Comparison of ENCODE assay signal across 8 cellular contexts in genomic region chr2:88627055-88627855, GRCh38. TPM values are rescaled to one million over a fixed set of nuclear protein-coding genes. Genes with fewer than 3 reads are reported as not detected.
DNase-seq lines count a peak whose midpoint lies in the region; ATAC-seq and TF ChIP-seq lines count a peak whose summit lies in the region.

TSS of gene EIF2AK3 (minus strand) at chr2:88627464. CDS start at chr2:88627274, 190 bp downstream.

- peak within 1 kb of the TSS; percentile 99 for H3K4me3 ChIP-seq in choroid plexus epithelial cell (ENCODE audit: low read depth, low read length)
- H3K4me3 ChIP-seq in kidney epithelial cell (ENCODE audit: low read depth, low read length): peak within 1 kb of the TSS; percentile 96

- H3K9me3 Mint-ChIP-seq in activated CD4-positive, alpha-beta T cell treated with anti-CD3 and anti-CD28 coated beads for 36 hours (ENCODE audit: low read depth): no peaks in the 10 kb centered on the region

- CTCF ChIA-PET in activated CD4-positive, alpha-beta T cell treated with anti-CD3 and anti-CD28 coated beads for 36 hours (lab: Charles Lee): interaction anchor here (0.8 to 2.1 kb wide), 5 partner anchors 18 to 65 kb away, joined by 3 to 6 read pairs (median 4); no protein-coding TSS in a partner anchor

- peaks cover 23% of the 10 kb centered on the region for H3K4me1 Mint-ChIP-seq in activated CD4-positive, alpha-beta T cell treated with anti-CD3 and anti-CD28 coated beads for 36 hours

- H3K36me3 Mint-ChIP-seq in activated CD4-positive, alpha-beta T cell treated with anti-CD3 and anti-CD28 coated beads for 36 hours (ENCODE audit: low read depth): no peaks in the 10 kb centered on the region

- H3K27me3 ChIP-seq in kidney epithelial cell (ENCODE audit: control insufficient read depth, insufficient read depth, low read length): no peaks in the 10 kb centered on the region

- DNase-seq in Ammon's horn (ENCODE audit: low spot score): peak; percentile 100
- peak; percentile 91 for DNase-seq in GM19238 (ENCODE audit: insufficient read length, low spot score)
- DNase-seq in NCI-H524 (lab: John Stamatoyannopoulos, UW): peak; percentile 99 to 100
- DNase-seq in activated CD4-positive, alpha-beta T cell treated with anti-CD3 and anti-CD28 coated beads for 36 hours: peak; percentile 95
- peak; percentile 100 for DNase-seq in choroid plexus epithelial cell (ENCODE audit: low read depth)
- peak; percentile 99 for DNase-seq in kidney epithelial cell (ENCODE audit: low read depth)
- DNase-seq in stimulated activated CD4-positive, alpha-beta T cell treated with anti-CD3 and anti-CD28 coated beads, Interleukin-15, amount 100 ng/mL, for 48 hours (ENCODE audit: low read depth in 2 of 2): peak; percentile 92 to 93

- peak; percentile 81 for ATAC-seq in HG03442 (IDR thresholded peaks at IDR 0.05; ENCODE audit: unreplicated experiment)
- ATAC-seq in activated CD4-positive, alpha-beta T cell treated with anti-CD3 and anti-CD28 coated beads for 36 hours: peak; percentile 92

- no peak within 1 kb of the TSS for H3K4me3 Mint-ChIP-seq in activated CD4-positive, alpha-beta T cell treated with anti-CD3 and anti-CD28 coated beads for 36 hours

- POLR2A ChIA-PET in activated CD4-positive, alpha-beta T cell treated with anti-CD3 and anti-CD28 coated beads for 36 hours (lab: Charles Lee): interaction anchor here (1.0 to 2.2 kb wide), 3 partner anchors 18 to 65 kb away, joined by 3 to 19 read pairs (median 5); partner anchors contain the start of gene RPIA

- no peaks in the 10 kb centered on the region for H3K27me3 Mint-ChIP-seq in activated CD4-positive, alpha-beta T cell treated with anti-CD3 and anti-CD28 coated beads for 36 hours

- peak within 1 kb of the TSS; percentile 91 for H3K27ac Mint-ChIP-seq in activated CD4-positive, alpha-beta T cell treated with anti-CD3 and anti-CD28 coated beads for 36 hours

- intact Hi-C loops in activated CD4-positive, alpha-beta T cell treated with anti-CD3 and anti-CD28 coated beads for 36 hours (cut with DNase I, micrococcal nuclease): loop anchor here (1.0 to 5.0 kb wide), 7 partner anchors 27 to 570 kb away; partner anchors contain the start of genes RPIA (in 2 of the 2) and KRCC1 (in 1 of the 2)

- TF ChIP-seq CTCF in choroid plexus epithelial cell (conservative IDR thresholded peaks at IDR 0.05; ENCODE audit: low read depth, low read length) (no peak), kidney epithelial cell (IDR thresholded peaks at IDR 0.05; ENCODE audit: insufficient read depth, low read length, poor library complexity, severe bottlenecking) (no peak)

- H3K36me3 ChIP-seq in kidney epithelial cell (ENCODE audit: control insufficient read depth, insufficient read depth, low read length): no peaks in the 10 kb centered on the region

RNA-seq across cellular contexts. Expression of gene EIF2AK3, which starts in this region (rescaled TPM):
- total RNA-seq in activated CD4-positive, alpha-beta T cell treated with anti-CD3 and anti-CD28 coated beads for 36 hours: 10 to 100 TPM; 15.9 to 25.1 TPM
- total RNA-seq in kidney epithelial cell: 11.9 and 14.0 TPM in 2 replicates

Comparison
In these comparisons a context has a peak if more than half of its experiments do, and no peak if none do; other contexts are left out.
1. Peak in every context shown above with its lines: DNase-seq, ATAC-seq and H3K4me3 ChIP-seq.